In the genomic region with DNA sequence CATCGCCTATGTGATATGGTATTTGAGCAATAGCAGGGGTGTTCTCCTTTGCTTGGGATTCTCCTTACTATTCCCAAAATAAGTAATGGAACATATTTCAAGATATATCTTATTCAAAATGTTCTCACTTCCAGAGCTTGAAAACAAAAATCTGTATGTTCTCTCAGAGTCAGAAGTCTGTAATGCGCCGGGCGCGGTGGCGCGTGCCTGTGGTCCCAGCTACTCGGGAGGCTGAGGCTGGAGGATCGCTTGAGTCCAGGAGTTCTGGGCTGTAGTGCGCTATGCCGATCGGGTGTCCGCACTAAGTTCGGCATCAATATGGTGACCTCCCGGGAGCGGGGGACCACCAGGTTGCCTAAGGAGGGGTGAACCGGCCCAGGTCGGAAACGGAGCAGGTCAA, we compare ENCODE assay signal across 2 cellular contexts.
A peak's percentile ranks its signal among the peaks of the same experiment; 100 is the strongest.
DNase-seq lines count a peak whose midpoint lies in the region; FAIRE-seq and TF ChIP-seq lines count a peak whose summit lies in the region.
"Not testable (repeated sequence)": the region's sequence is repeated elsewhere in the genome, so short reads cannot be mapped to it uniquely, and the experiment has no call there.

No MANE protein-coding gene starts in this region.

- H3K9me3 ChIP-seq in kidney (ENCODE audit: control insufficient read depth in 1 of 2, low read length in 2 of 2) = not testable (repeated sequence)

- TF ChIP-seq CTCF in kidney (IDR thresholded peaks at IDR 0.05; ENCODE audit: borderline replicate concordance, extremely low read depth, insufficient read depth) = not testable (repeated sequence)

- H3K9ac ChIP-seq in kidney (ENCODE audit: low read length in 2 of 2) = not testable (repeated sequence)

- not testable (repeated sequence) for H3K27ac ChIP-seq in kidney (ENCODE audit: low read depth in 2 of 2, low read length in 2 of 2)

- not testable (repeated sequence) for H3K4me3 ChIP-seq in kidney (ENCODE audit: low read length in 2 of 2)

- not testable (repeated sequence) for H3K4me1 ChIP-seq in kidney (ENCODE audit: control insufficient read depth in 1 of 2, insufficient read depth in 1 of 2, low read depth in 1 of 2, low read length in 2 of 2)

- DNase-seq in kidney (peak; percentile 46), posterior vena cava (ENCODE audit: low spot score) (peak; percentile 73)

- H3K36me3 ChIP-seq in kidney (ENCODE audit: control insufficient read depth in 1 of 2, insufficient read depth in 2 of 2, low read length in 2 of 2) = not testable (repeated sequence)

- intact Hi-C loops in kidney (cut with DNase I); posterior vena cava (cut with DNase I): not testable (repeated sequence)

- FAIRE-seq in kidney (lab: Jason Lieb, UNC) = not testable (repeated sequence)
